In genomic region chr1:218735436-218735835, GRCh38 we compare ENCODE assay signal across 16 cellular contexts.
DNase-seq lines count a peak whose midpoint lies in the region; ATAC-seq, FAIRE-seq and TF ChIP-seq lines count a peak whose summit lies in the region.
"Had no signal": no experiment of that assay in that cellular context is flagged by ENCODE, and none has a peak within 500 bp of the region (broad histone marks: within the 10 kb centered on the region; RNA-seq: fewer than 3 reads in every experiment).

No MANE protein-coding gene starts in this region.

- TF ChIP-seq CTCF in bronchial epithelial cell (IDR thresholded peaks at IDR 0.05; ENCODE audit: insufficient read depth, low read length, severe bottlenecking) = no peak
- no peak for TF ChIP-seq CTCF in PC-9 (conservative IDR thresholded peaks at IDR 0.05)

- H3K9me3 ChIP-seq in right cardiac atrium (ENCODE audit: control insufficient read depth, low read length) = no peaks in the 10 kb centered on the region
- peaks cover 4% of the 10 kb centered on the region; the same call in 1 of the 2 replicates for H3K9me3 ChIP-seq in PC-9 (ENCODE audit: insufficient read depth, low read depth)
- H3K9me3 ChIP-seq: upper lobe of left lung had no signal

- CTCF ChIA-PET in PC-9 (lab: Charles Lee) = interaction anchor here (0.6 kb wide), 1 partner anchor 103 kb away, joined by 3 read pairs; no protein-coding TSS in a partner anchor

- no peak for DNase-seq in Right ventricle myocardium inferior (ENCODE audit: missing footprints)
- no peak for DNase-seq in cardiac septum (ENCODE audit: low spot score)
- peak; percentile 23 for DNase-seq in bronchial epithelial cell (ENCODE audit: low read depth)
- no peak for DNase-seq in right cardiac atrium
- no peak for DNase-seq in cerebellar nuclear complex (lab: John Stamatoyannopoulos, UW)
- no peak for DNase-seq in foreskin melanocyte
- DNase-seq in PC-9 = no peak
- DNase-seq: 8988T; central memory CD4-positive, alpha-beta T cell; COR-L47; NCI-H345; retina; stimulated activated CD4-positive, alpha-beta T cell treated with anti-CD3 and anti-CD28 coated beads, Interleukin-4, amount 100 ng/mL, for 24 hours; upper lobe of left lung had no signal

- no peak overlapping the region for H3K4me2 ChIP-seq in PC-9

- no peak overlapping the region for H2AFZ ChIP-seq in PC-9

- H3K27ac ChIP-seq in right cardiac atrium (ENCODE audit: low read length) (no peak overlapping the region), PC-9 (no peak overlapping the region)
- H3K27ac ChIP-seq: upper lobe of left lung, VCaP had no signal

- H3K4me3 ChIP-seq in bronchial epithelial cell (ENCODE audit: low read depth, low read length) (no peak overlapping the region), right cardiac atrium (ENCODE audit: low read length) (no peak overlapping the region), PC-9 (no peak overlapping the region)
- H3K4me3 ChIP-seq: upper lobe of left lung had no signal

- no peak for FAIRE-seq in bronchial epithelial cell (lab: Jason Lieb, UNC)

- H3K9me2 ChIP-seq in PC-9 (ENCODE audit: insufficient read depth) = no peaks in the 10 kb centered on the region

- no TSS peak for BruUV-seq in PC-9 (replicated peaks; lab: Mats Ljungman, UMichigan)

- ATAC-seq in Right ventricle myocardium inferior = peak; percentile 78
- peak; percentile 87 to 89 for ATAC-seq in right cardiac atrium
- no peak for ATAC-seq in HG03571 (IDR thresholded peaks at IDR 0.05; ENCODE audit: unreplicated experiment)

- no peaks in the 10 kb centered on the region for H3F3A ChIP-seq in PC-9 (ENCODE audit: insufficient read depth, low read depth)

- intact Hi-C loops in Right ventricle myocardium inferior (cut with DNase I) (no loop called here), cardiac septum (cut with DNase I) (no loop called here), right cardiac atrium (cut with DNase I) (no loop called here), PC-9 (cut with micrococcal nuclease; ENCODE audit: unreplicated experiment) (no loop called here)

- H3K27me3 ChIP-seq in bronchial epithelial cell (ENCODE audit: control insufficient read depth, insufficient read depth, low read length) (no peaks in the 10 kb centered on the region), right cardiac atrium (ENCODE audit: control insufficient read depth, insufficient read depth) (no peaks in the 10 kb centered on the region), PC-9 (ENCODE audit: insufficient read depth, low read depth) (no peaks in the 10 kb centered on the region)
- H3K27me3 ChIP-seq: upper lobe of left lung had no signal

- peaks cover 1% of the 10 kb centered on the region for H3K4me1 ChIP-seq in right cardiac atrium (ENCODE audit: control insufficient read depth, insufficient read depth, low read length)
- no peaks in the 10 kb centered on the region for H3K4me1 ChIP-seq in PC-9 (replicated peaks; ENCODE audit: insufficient read depth)
- H3K4me1 ChIP-seq: upper lobe of left lung had no signal

- POLR2A ChIA-PET in PC-9 (lab: Charles Lee; ENCODE audit: unreplicated experiment) = no interaction called here

- H3K79me2 ChIP-seq in PC-9 (ENCODE audit: low read depth) = no peaks in the 10 kb centered on the region

- H3K36me3 ChIP-seq in bronchial epithelial cell (ENCODE audit: control insufficient read depth, insufficient read depth, low read length) (no peaks in the 10 kb centered on the region), PC-9 (ENCODE audit: low read depth) (no peaks in the 10 kb centered on the region)
- H3K36me3 ChIP-seq: upper lobe of left lung had no signal

- H4K20me1 ChIP-seq in PC-9 (ENCODE audit: insufficient read depth) = no peaks in the 10 kb centered on the region
